ENCODE assay signal across 10 cellular contexts in the genomic region with DNA sequence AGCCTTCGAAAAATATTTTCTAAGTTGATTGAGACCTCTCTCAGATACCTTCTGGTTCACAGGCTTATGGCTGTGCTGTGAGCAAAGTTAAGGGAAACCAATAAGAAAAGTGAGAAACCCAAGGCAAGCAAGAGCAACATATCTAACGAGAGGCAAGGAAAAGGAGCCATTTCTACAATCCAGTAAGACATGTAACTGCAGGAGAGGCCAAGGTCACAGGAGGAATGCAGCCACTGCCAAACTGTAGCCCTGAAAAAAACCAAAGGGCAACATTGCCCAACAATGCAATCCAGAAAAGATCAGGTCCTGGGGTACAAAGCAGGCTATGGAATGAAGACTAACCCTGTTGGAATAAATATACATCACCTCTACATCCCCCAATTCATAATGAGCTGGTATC. TPM values are rescaled to one million over a fixed set of nuclear protein-coding genes. Genes with fewer than 3 reads are reported as not detected.
"Had no signal": no experiment of that assay in that cellular context is flagged by ENCODE, and none has a peak within 500 bp of the region (broad histone marks: within the 10 kb centered on the region; RNA-seq: fewer than 3 reads in every experiment).

No MANE protein-coding gene starts in this region.

- H3K27ac Mint-ChIP-seq: GM23338, H9, HFFc6 had no signal

- DNase-seq: H9, HCEC 1CT, HFFc6, IMR-90, KG1 had no signal

- H3K4me1 Mint-ChIP-seq: GM23338 had no signal

- ATAC-seq: GM23338, K562 had no signal

- H3K4me3 Mint-ChIP-seq: GM23338, H9, HFFc6 had no signal

- H3K4me3 ChIP-seq: GM23338, K562 had no signal

- H3K27ac ChIP-seq: HL-60 had no signal

RNA-seq across cellular contexts. Expression of a gene that starts 21.3 kb away (rescaled TPM):
- total RNA-seq: H1, H9, HT1080, IMR-90, K562 had no signal
- polyA plus RNA-seq: GM23338, IMR-90, K562 had no signal
